22 cellular contexts compared by ENCODE assay signal in genomic region chr1:48089356-48089891, GRCh38.
"Had no signal": no experiment of that assay in that cellular context is flagged by ENCODE, and none has a peak within 500 bp of the region (broad histone marks: within the 10 kb centered on the region; RNA-seq: fewer than 3 reads in every experiment).

No MANE protein-coding gene starts in this region.

- H3K36me3 ChIP-seq: ovary, sigmoid colon, suprapubic skin, transverse colon had no signal

- ATAC-seq: effector memory CD8-positive, alpha-beta T cell; left ventricle myocardium superior; mucosa of descending colon; psoas muscle; stimulated activated effector memory CD8-positive, alpha-beta T cell treated with anti-CD3 and anti-CD28 coated beads, Interleukin-12 subunit alpha, Interleukin-12 subunit beta, amount 100 ng/mL, for 72 hours had no signal

- H3K9me3 ChIP-seq: mucosa of descending colon, ovary, psoas muscle, sigmoid colon, suprapubic skin, transverse colon had no signal

- H3K4me3 ChIP-seq: lung, mucosa of descending colon, ovary, psoas muscle, sigmoid colon, suprapubic skin, transverse colon had no signal

- H3K9me3 Mint-ChIP-seq: effector memory CD8-positive, alpha-beta T cell; memory B cell; mesothelial cell of epicardium; stimulated activated effector memory CD8-positive, alpha-beta T cell treated with anti-CD3 and anti-CD28 coated beads, Interleukin-12 subunit alpha, Interleukin-12 subunit beta, amount 100 ng/mL, for 72 hours; stimulated activated naive CD8-positive, alpha-beta T cell treated with anti-CD3 and anti-CD28 coated beads, Interleukin-15, Interleukin-2, amounts not matched to agents 100 ng/mL and 50 ng/mL, for 24 hours had no signal

- DNase-seq: cortex of kidney; effector memory CD8-positive, alpha-beta T cell; head of caudate nucleus; left ventricle myocardium superior; naive B cell; nephron progenitor cell; occipital lobe; ovary; psoas muscle; right cardiac atrium; sigmoid colon; stimulated activated CD4-positive, alpha-beta T cell treated with anti-CD3 and anti-CD28 coated beads, Interleukin-2, amount 100 ng/mL, for 24 hours; stimulated activated CD4-positive, alpha-beta T cell treated with anti-CD3 and anti-CD28 coated beads, Interleukin-4, amount 100 ng/mL, for 24 hours; transverse colon had no signal

- H3K4me1 ChIP-seq: psoas muscle, sigmoid colon had no signal

- H3K36me3 Mint-ChIP-seq: memory B cell; mesothelial cell of epicardium; naive B cell; stimulated activated effector memory CD8-positive, alpha-beta T cell treated with anti-CD3 and anti-CD28 coated beads, Interleukin-12 subunit alpha, Interleukin-12 subunit beta, amount 100 ng/mL, for 72 hours had no signal

- FAIRE-seq: keratinocyte had no signal

- H3K4me1 Mint-ChIP-seq: memory B cell had no signal

- H3K27ac Mint-ChIP-seq: effector memory CD8-positive, alpha-beta T cell; memory B cell; mesothelial cell of epicardium; naive B cell; nephron progenitor cell; stimulated activated effector memory CD8-positive, alpha-beta T cell treated with anti-CD3 and anti-CD28 coated beads, Interleukin-12 subunit alpha, Interleukin-12 subunit beta, amount 100 ng/mL, for 72 hours; stimulated activated naive CD8-positive, alpha-beta T cell treated with anti-CD3 and anti-CD28 coated beads, Interleukin-15, Interleukin-2, amounts not matched to agents 100 ng/mL and 50 ng/mL, for 24 hours had no signal

- H3K4me3 Mint-ChIP-seq: effector memory CD8-positive, alpha-beta T cell; memory B cell; mesothelial cell of epicardium; naive B cell; nephron progenitor cell; stimulated activated effector memory CD8-positive, alpha-beta T cell treated with anti-CD3 and anti-CD28 coated beads, Interleukin-12 subunit alpha, Interleukin-12 subunit beta, amount 100 ng/mL, for 72 hours; stimulated activated naive CD8-positive, alpha-beta T cell treated with anti-CD3 and anti-CD28 coated beads, Interleukin-15, Interleukin-2, amounts not matched to agents 100 ng/mL and 50 ng/mL, for 24 hours had no signal

- H3K27me3 ChIP-seq: ovary had no signal

- H3K27ac ChIP-seq: ovary, psoas muscle, sigmoid colon, suprapubic skin, transverse colon had no signal
